In the genomic region with DNA sequence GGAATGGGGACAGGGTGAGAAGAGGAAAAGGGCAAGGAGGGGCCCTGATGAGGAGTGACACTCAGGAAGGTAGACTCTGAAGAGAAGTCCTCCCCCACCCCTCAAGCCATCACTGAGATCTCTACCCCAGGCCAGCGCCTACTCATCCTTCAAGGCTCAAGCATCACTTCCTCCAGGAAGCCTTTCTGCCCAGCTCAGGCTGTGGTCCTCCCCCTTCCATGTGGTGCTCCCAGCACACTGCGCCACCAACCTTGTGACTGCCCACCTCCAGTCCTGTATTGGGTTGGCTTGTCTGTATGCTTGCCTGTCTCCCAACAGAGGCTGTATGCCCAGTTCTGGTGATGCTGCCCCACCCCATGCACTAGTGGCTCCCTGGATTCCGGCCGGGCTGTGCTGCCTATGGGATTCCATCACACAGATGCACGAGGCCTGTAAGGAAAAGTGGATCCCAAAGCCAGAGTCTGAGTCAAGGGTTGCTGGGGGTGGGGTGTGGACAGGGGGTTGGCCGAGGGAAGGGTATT, we compare ENCODE assay signal across 2 cellular contexts.
TF ChIP-seq lines count a peak whose summit lies in the region.

No MANE protein-coding gene starts in this region.

TF ChIP-seq in HepG2, 621 proteins besides CTCF, POLR2A, EP300 and RAD21:
- TF ChIP-seq SKI (IDR thresholded peaks at IDR 0.05; ENCODE audit: partially characterized antibody) (no peak), ZNF263 (CRISPR knock-in tag; IDR thresholded peaks at IDR 0.05) (peak; percentile 67)

TF ChIP-seq in WTC11, 78 proteins besides CTCF, POLR2A, EP300 and RAD21:
- TF ChIP-seq ATF1 (CRISPR knock-in tag; IDR thresholded peaks at IDR 0.05) (no peak), TP53 (CRISPR knock-in tag; IDR thresholded peaks at IDR 0.05) (no peak), ZNF263 (CRISPR knock-in tag; IDR thresholded peaks at IDR 0.05; ENCODE audit: low read depth) (0 out of 2 replicates have a peak, but pooled peaks have one; percentile 30), ZNF138 (CRISPR knock-in tag; conservative IDR thresholded peaks at IDR 0.05) (no peak)
